In the genomic region with DNA sequence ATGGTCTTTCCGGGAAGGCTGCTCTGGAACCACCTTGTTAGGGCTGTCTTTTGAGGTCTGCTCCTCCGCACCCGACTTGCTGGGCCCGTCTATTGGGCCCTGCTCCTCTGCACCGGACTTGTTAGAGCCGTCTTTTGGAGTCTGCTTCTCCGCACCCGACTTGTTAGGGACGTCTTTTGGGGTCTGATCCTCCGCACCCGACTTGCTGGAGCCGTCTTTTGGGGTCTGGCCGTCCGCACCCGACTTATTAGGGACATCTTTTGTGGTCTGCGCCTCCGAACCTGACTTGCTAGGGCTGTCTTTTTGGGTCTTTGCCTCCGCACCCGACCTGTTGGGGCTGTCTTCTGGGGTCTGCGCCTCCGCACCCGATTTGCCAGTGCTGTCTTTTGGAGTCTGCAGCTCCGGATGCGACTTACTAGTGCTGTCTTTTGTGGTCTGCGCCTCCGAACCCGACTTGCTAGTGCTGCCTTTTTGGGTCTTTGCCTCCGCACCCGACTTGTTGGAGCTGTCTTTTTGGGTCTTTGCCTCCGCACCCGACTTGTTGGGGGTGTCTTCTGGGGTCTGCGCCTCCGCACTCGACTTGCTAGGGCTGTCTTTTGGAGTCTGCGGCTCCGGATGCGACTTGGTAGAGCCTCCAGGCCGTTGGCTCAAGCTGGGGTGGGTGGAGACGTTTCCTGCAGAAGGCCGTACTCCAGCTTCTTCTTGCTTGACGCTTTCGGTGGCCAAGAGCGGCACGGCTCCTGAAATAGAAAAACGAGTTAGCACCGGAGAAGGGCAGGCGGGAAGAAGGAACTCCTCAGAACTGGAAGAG, we compare ENCODE assay signal across 8 cellular contexts. TPM values are rescaled to one million over a fixed set of nuclear protein-coding genes. Genes with fewer than 3 reads are reported as not detected.
DNase-seq lines count a peak whose midpoint lies in the region; ATAC-seq and TF ChIP-seq lines count a peak whose summit lies in the region.

No MANE protein-coding gene starts in this region.

- H3F3A ChIP-seq in smooth muscle cell (ENCODE audit: low read depth): no peaks in the 10 kb centered on the region

- peaks cover 50% of the 10 kb centered on the region for H4K20me1 ChIP-seq in smooth muscle cell (ENCODE audit: low read depth)

- H3K4me2 ChIP-seq in smooth muscle cell: peak overlapping the region; percentile 88

- TF ChIP-seq CTCF in ascending aorta (IDR thresholded peaks at IDR 0.05) (no peak), smooth muscle cell (IDR thresholded peaks at IDR 0.05; ENCODE audit: borderline replicate concordance, insufficient read depth, poor library complexity, severe bottlenecking) (no peak)

- H3K9me3 ChIP-seq in ascending aorta (no peaks in the 10 kb centered on the region), iPS-20b (ENCODE audit: insufficient read depth, low read depth, low read length) (no peaks in the 10 kb centered on the region), smooth muscle cell (replicated peaks; ENCODE audit: low read depth) (no peaks in the 10 kb centered on the region)

- peak; percentile 22 for ATAC-seq in HG03108 (IDR thresholded peaks at IDR 0.05; ENCODE audit: unreplicated experiment)

- DNase-seq in NCI-H748 (lab: John Stamatoyannopoulos, UW; ENCODE audit: unreplicated experiment): peak; percentile 52
- no peak for DNase-seq in NCI-H748 treated with DMSO at 0.1 percent for 48 hours (lab: John Stamatoyannopoulos, UW)
- peak; percentile 33 for DNase-seq in SW480 (ENCODE audit: low spot score)
- DNase-seq in ascending aorta (ENCODE audit: low spot score in 2 of 2): peak in 1 of 2 donors; percentile 78
- peak; percentile 51 for DNase-seq in smooth muscle cell (lab: John Stamatoyannopoulos, UW; ENCODE audit: unreplicated experiment)
- no peak for DNase-seq in H4 (ENCODE audit: low spot score)

- intact Hi-C loops in ascending aorta (cut with DNase I): no loop called here

- H3K79me2 ChIP-seq in smooth muscle cell (ENCODE audit: low read depth): peaks cover 44% of the 10 kb centered on the region

- H3K36me3 ChIP-seq in ascending aorta (peaks cover 30 to 34% of the 10 kb centered on the region in 2 donors), iPS-20b (ENCODE audit: insufficient read depth, low read depth, low read length) (peaks cover 43% of the 10 kb centered on the region), smooth muscle cell (ENCODE audit: low read depth) (no peaks in the 10 kb centered on the region)

- H2AFZ ChIP-seq in smooth muscle cell (ENCODE audit: low read depth): peak overlapping the region; percentile 85

- H3K4me3 ChIP-seq in ascending aorta: peak overlapping the region; percentile 79 to 83
- peak overlapping the region; percentile 81 for H3K4me3 ChIP-seq in iPS-20b (ENCODE audit: low read length)
- H3K4me3 ChIP-seq in smooth muscle cell: peak overlapping the region; percentile 68

- H3K4me1 ChIP-seq in ascending aorta: peaks cover 12 to 44% of the 10 kb centered on the region in 2 donors
- peaks cover 12% of the 10 kb centered on the region for H3K4me1 ChIP-seq in iPS-20b (ENCODE audit: insufficient read depth, low read length)
- peaks cover 30% of the 10 kb centered on the region for H3K4me1 ChIP-seq in smooth muscle cell (ENCODE audit: low read depth)

- peak overlapping the region; percentile 96 to 99 for H3K27ac ChIP-seq in ascending aorta
- H3K27ac ChIP-seq in iPS-20b (ENCODE audit: low read length): no peak overlapping the region
- H3K27ac ChIP-seq in smooth muscle cell (ENCODE audit: low read depth): peak overlapping the region; percentile 94

- WGBS in smooth muscle cell (ENCODE audit: low lambda C conversion rate): 15% methylated on average over 47 of the region's 47 CpGs

- H3K9ac ChIP-seq in iPS-20b (ENCODE audit: low read depth, low read length) (peak overlapping the region; percentile 93), smooth muscle cell (ENCODE audit: low read depth) (peak overlapping the region; percentile 94)

- no peaks in the 10 kb centered on the region for H3K27me3 ChIP-seq in ascending aorta
- no peaks in the 10 kb centered on the region for H3K27me3 ChIP-seq in iPS-20b (ENCODE audit: insufficient read depth, low read length)
- no peaks in the 10 kb centered on the region for H3K27me3 ChIP-seq in smooth muscle cell (ENCODE audit: low read depth)

RNA-seq across cellular contexts. Expression of gene TGOLN2, which starts 0.6 kb away (rescaled TPM):
- total RNA-seq in ascending aorta (111 TPM), smooth muscle cell (51.4 and 52.0 TPM in 2 replicates)
- polyA plus RNA-seq in smooth muscle cell: 34.4 and 37.1 TPM in 2 replicates
- 62.7 and 80.1 TPM in 2 replicates for total RNA-seq in H4 (2014; rRNA removed; shearing (Covaris generic))

RNA-seq across cellular contexts. Expression of gene RETSAT, which starts 27.2 kb away (rescaled TPM):
- total RNA-seq in ascending aorta (20.6 TPM), smooth muscle cell (24.1 and 29.9 TPM in 2 replicates)
- 17.9 and 20.6 TPM in 2 replicates for polyA plus RNA-seq in smooth muscle cell
- 13.1 and 14.1 TPM in 2 replicates for total RNA-seq in H4 (2014; rRNA removed; shearing (Covaris generic))

RNA-seq across cellular contexts. Expression of gene ELMOD3, which starts 27.4 kb away (rescaled TPM):
- total RNA-seq in ascending aorta: 7.1 TPM
- 13.3 and 28.2 TPM in 2 replicates for total RNA-seq in smooth muscle cell
- 15.2 and 16.4 TPM in 2 replicates for polyA plus RNA-seq in smooth muscle cell
- total RNA-seq in H4 (2014; rRNA removed; shearing (Covaris generic)): 14.3 and 14.6 TPM in 2 replicates

Comparison
In these comparisons a context has a peak if more than half of its experiments do, and no peak if none do; other contexts are left out.
1. DNase-seq: peak in NCI-H748 (single experiment), SW480 (single experiment) and smooth muscle cell (single experiment); none in NCI-H748 treated with DMSO at 0.1 percent for 48 hours (single experiment) and H4 (single experiment).
2. Peak in every context shown above with its lines, with median percentiles within 50 percentile points of each other: H3K4me3 ChIP-seq.